In genomic region chr2:59567115-59567514, GRCh38 we compare ENCODE assay signal across 19 cellular contexts.
DNase-seq lines count a peak whose midpoint lies in the region; ATAC-seq and TF ChIP-seq lines count a peak whose summit lies in the region.
"Had no signal": no experiment of that assay in that cellular context is flagged by ENCODE, and none has a peak within 500 bp of the region (broad histone marks: within the 10 kb centered on the region; RNA-seq: fewer than 3 reads in every experiment).

No MANE protein-coding gene starts in this region.

- no peak overlapping the region for H3K27ac ChIP-seq in left lung
- H3K27ac ChIP-seq: 22Rv1, C4-2B, KMS-11 had no signal

- no peak for ATAC-seq in left lung
- ATAC-seq: SK-N-SH treated with all-trans-retinoic acid at 6 μM for 48 hours had no signal

- H3K36me3 Mint-ChIP-seq in chondrocyte (ENCODE audit: low read depth): no peaks in the 10 kb centered on the region
- H3K36me3 Mint-ChIP-seq in nephron progenitor cell (ENCODE audit: low read depth): no peaks in the 10 kb centered on the region

- TF ChIP-seq CTCF in chondrocyte (IDR thresholded peaks at IDR 0.05): no peak
- no peak for TF ChIP-seq CTCF in nephron progenitor cell (IDR thresholded peaks at IDR 0.05)
- no peak for TF ChIP-seq CTCF in left lung (IDR thresholded peaks at IDR 0.05)

- peak overlapping the region; percentile 69 for H3K27ac Mint-ChIP-seq in chondrocyte (ENCODE audit: unreplicated experiment)
- H3K27ac Mint-ChIP-seq in nephron progenitor cell: no peak overlapping the region

- DNase-seq in DMS 273 (lab: John Stamatoyannopoulos, UW; ENCODE audit: unreplicated experiment) (peak; percentile 3), DMS 273 treated with DMSO at 0.1 percent for 48 hours (lab: John Stamatoyannopoulos, UW) (no peak), NCI-H2227 (lab: John Stamatoyannopoulos, UW; ENCODE audit: unreplicated experiment) (peak; percentile 80), chondrocyte (ENCODE audit: low spot score) (no peak), nephron progenitor cell (peak; percentile 7), NCI-H1092 treated with DMSO at 0.1 percent for 48 hours (lab: John Stamatoyannopoulos, UW) (no peak), left lung (no peak), NCI-H187 (lab: John Stamatoyannopoulos, UW) (no peak)
- DNase-seq: AML-193, DND-41, MV-4-11, NCI-H2029 treated with DMSO at 0.1 percent for 48 hours, NCI-H526 treated with DMSO at 0.1 percent for 48 hours, OCI-M1, SHP77 had no signal

- H3K27me3 ChIP-seq in left lung: no peaks in the 10 kb centered on the region

- peaks cover 27% of the 10 kb centered on the region for H3K4me1 Mint-ChIP-seq in chondrocyte (ENCODE audit: low read depth)
- peaks cover 33% of the 10 kb centered on the region for H3K4me1 Mint-ChIP-seq in nephron progenitor cell

- H3K27me3 Mint-ChIP-seq in chondrocyte (ENCODE audit: low read depth): peaks cover 2% of the 10 kb centered on the region
- H3K27me3 Mint-ChIP-seq in nephron progenitor cell (ENCODE audit: low read depth, poor library complexity): no peaks in the 10 kb centered on the region

- H3K36me3 ChIP-seq in left lung: no peaks in the 10 kb centered on the region

- no peaks in the 10 kb centered on the region for H3K9me3 Mint-ChIP-seq in chondrocyte (ENCODE audit: low read depth)
- H3K9me3 Mint-ChIP-seq in nephron progenitor cell: no peaks in the 10 kb centered on the region

- H3K4me3 Mint-ChIP-seq in chondrocyte (ENCODE audit: unreplicated experiment): no peak overlapping the region
- no peak overlapping the region for H3K4me3 Mint-ChIP-seq in nephron progenitor cell

- H3K4me1 ChIP-seq in left lung: no peaks in the 10 kb centered on the region

- no peak overlapping the region for H3K4me3 ChIP-seq in left lung

- no peaks in the 10 kb centered on the region for H3K9me3 ChIP-seq in left lung

- intact Hi-C loops in left lung (cut with DNase I): no loop called here

Comparison
In these comparisons a context has a peak if more than half of its experiments do, and no peak if none do; other contexts are left out.
1. DNase-seq: peak in DMS 273 (single experiment), NCI-H2227 (single experiment) and nephron progenitor cell (single experiment); none in DMS 273 treated with DMSO at 0.1 percent for 48 hours (single experiment), chondrocyte (single experiment), NCI-H1092 treated with DMSO at 0.1 percent for 48 hours (single experiment), left lung (0 of 2) and NCI-H187 (0 of 2).